ENCODE assay signal across 14 cellular contexts in genomic region chr1:212121772-212122171, GRCh38.
"Had no signal": no experiment of that assay in that cellular context is flagged by ENCODE, and none has a peak within 500 bp of the region (broad histone marks: within the 10 kb centered on the region; RNA-seq: fewer than 3 reads in every experiment).

No MANE protein-coding gene starts in this region.

- H3K36me3 ChIP-seq: colonic mucosa, left lung, neural progenitor cell had no signal

- ATAC-seq: body of pancreas, left lung, sciatic nerve had no signal

- H3K9me3 Mint-ChIP-seq: activated B cell treated with CpG ODN at 0.5 μM for 24 hours; activated naive CD4-positive, alpha-beta T cell treated with anti-CD3 and anti-CD28 coated beads for 36 hours; neural progenitor cell; T-cell had no signal

- H3K9me3 ChIP-seq: body of pancreas, colonic mucosa, left lung had no signal

- H2AFZ ChIP-seq: neural progenitor cell had no signal

- H3K36me3 Mint-ChIP-seq: T-cell had no signal

- H3K27ac Mint-ChIP-seq: activated B cell treated with CpG ODN at 0.5 μM for 24 hours; activated naive CD4-positive, alpha-beta T cell treated with anti-CD3 and anti-CD28 coated beads for 36 hours; neural progenitor cell; T-cell had no signal

- DNase-seq: activated B cell treated with CpG ODN at 0.5 μM for 24 hours; activated naive CD4-positive, alpha-beta T cell treated with anti-CD3 and anti-CD28 coated beads for 36 hours; amygdala; body of pancreas; caudate nucleus; colonic mucosa; hippocampal formation; kidney; left lung; mammary epithelial cell; T-cell had no signal

- H3K27me3 ChIP-seq: body of pancreas, colonic mucosa, left lung, neural progenitor cell had no signal

- H3K4me2 ChIP-seq: neural progenitor cell had no signal

- H3K4me3 ChIP-seq: body of pancreas, colonic mucosa, left lung, neural progenitor cell, SK-N-MC had no signal

- H3K27ac ChIP-seq: body of pancreas, colonic mucosa, left lung, neural progenitor cell, SK-N-MC had no signal

- H3K4me1 ChIP-seq: colonic mucosa had no signal

- H3K27me3 Mint-ChIP-seq: activated B cell treated with CpG ODN at 0.5 μM for 24 hours, T-cell had no signal

- H3K4me3 Mint-ChIP-seq: activated B cell treated with CpG ODN at 0.5 μM for 24 hours; activated naive CD4-positive, alpha-beta T cell treated with anti-CD3 and anti-CD28 coated beads for 36 hours; neural progenitor cell; T-cell had no signal
